Comparison of ENCODE assay signal across 9 cellular contexts in the genomic region with DNA sequence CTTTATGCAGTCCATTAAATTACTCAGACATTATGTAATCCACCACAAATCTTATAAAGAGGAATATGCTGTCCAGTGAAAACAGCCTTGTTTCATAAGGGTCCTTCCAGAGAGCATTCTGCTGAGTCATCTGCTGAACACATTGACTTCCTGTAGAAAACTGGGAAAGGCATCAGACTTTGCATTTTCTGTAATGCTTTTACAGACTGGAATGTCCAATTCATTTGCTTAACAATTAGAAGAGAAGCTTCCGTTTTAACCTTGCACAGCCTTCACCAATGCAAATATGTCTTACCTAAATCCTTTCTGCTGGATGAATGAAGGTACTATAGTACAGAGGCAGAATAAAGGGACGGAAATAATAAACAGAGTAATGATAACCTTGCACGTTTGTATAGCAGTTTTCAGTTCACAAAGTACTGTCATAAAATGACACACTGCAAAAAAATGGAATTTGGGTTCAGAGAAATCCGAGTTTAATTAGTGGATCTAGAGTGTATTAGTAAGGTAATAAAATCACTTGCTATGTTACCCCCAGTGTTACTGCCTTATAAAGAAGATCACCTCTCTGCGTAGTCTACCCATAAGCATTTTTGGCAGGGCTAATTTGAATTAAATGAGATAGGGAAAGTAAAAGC.
DNase-seq lines count a peak whose midpoint lies in the region; ATAC-seq, FAIRE-seq and TF ChIP-seq lines count a peak whose summit lies in the region.
"Had no signal": no experiment of that assay in that cellular context is flagged by ENCODE, and none has a peak within 500 bp of the region (broad histone marks: within the 10 kb centered on the region; RNA-seq: fewer than 3 reads in every experiment).

No MANE protein-coding gene starts in this region.

- H3K4me1 ChIP-seq in body of pancreas = no peaks in the 10 kb centered on the region

- no peaks in the 10 kb centered on the region for H3K36me3 ChIP-seq in body of pancreas (replicated peaks in 1 of 2; ENCODE audit: insufficient read depth in 1 of 2, low read depth in 2 of 2)

- FAIRE-seq in GM12892 (lab: Jason Lieb, UNC) = peak; percentile 63

- ATAC-seq in HG02588 (IDR thresholded peaks at IDR 0.05; ENCODE audit: unreplicated experiment) = no peak
- no peak for ATAC-seq in HG03342 (IDR thresholded peaks at IDR 0.05; ENCODE audit: unreplicated experiment)
- ATAC-seq in body of pancreas = no peak
- ATAC-seq: naive thymus-derived CD4-positive, alpha-beta T cell had no signal

- H3K9me3 ChIP-seq in body of pancreas = no peaks in the 10 kb centered on the region

- H3K4me3 ChIP-seq in epithelial cell of esophagus (ENCODE audit: low read length) (no peak overlapping the region), body of pancreas (no peak overlapping the region)

- no peak overlapping the region for H3K27ac ChIP-seq in body of pancreas

- no peaks in the 10 kb centered on the region for H3K27me3 ChIP-seq in body of pancreas

- DNase-seq in GM12892 (ENCODE audit: insufficient read length) (no peak), NCI-H526 treated with DMSO at 0.1 percent for 48 hours (lab: John Stamatoyannopoulos, UW) (peak; percentile 89), epithelial cell of esophagus (ENCODE audit: low read depth) (peak; percentile 73), non-pigmented ciliary epithelial cell (ENCODE audit: low read depth) (peak; percentile 63), NCI-H1930 (lab: John Stamatoyannopoulos, UW) (no peak), body of pancreas (no peak)
- DNase-seq: naive thymus-derived CD4-positive, alpha-beta T cell had no signal

- TF ChIP-seq POLR2A in GM12892 (IDR thresholded peaks at IDR 0.05; ENCODE audit: low read depth, low read length) (no peak), body of pancreas (IDR thresholded peaks at IDR 0.05) (no peak)

- WGBS in body of pancreas, 2 donors = 29 to 36% methylated on average over 5 of the region's 5 CpGs

- intact Hi-C loops in body of pancreas (cut with DNase I) = no loop called here

- TF ChIP-seq CTCF in epithelial cell of esophagus (IDR thresholded peaks at IDR 0.05; ENCODE audit: insufficient read depth, low read depth, low read length, missing control alignments) = no peak
- TF ChIP-seq CTCF in body of pancreas (IDR thresholded peaks at IDR 0.05) = no peak

Comparison
In these comparisons a context has a peak if more than half of its experiments do, and no peak if none do; other contexts are left out.
1. DNase-seq: peak in NCI-H526 treated with DMSO at 0.1 percent for 48 hours (single experiment), epithelial cell of esophagus (single experiment) and non-pigmented ciliary epithelial cell (single experiment); none in GM12892 (single experiment), NCI-H1930 (0 of 2) and body of pancreas (0 of 4).